ENCODE assay signal across 20 cellular contexts in the genomic region with DNA sequence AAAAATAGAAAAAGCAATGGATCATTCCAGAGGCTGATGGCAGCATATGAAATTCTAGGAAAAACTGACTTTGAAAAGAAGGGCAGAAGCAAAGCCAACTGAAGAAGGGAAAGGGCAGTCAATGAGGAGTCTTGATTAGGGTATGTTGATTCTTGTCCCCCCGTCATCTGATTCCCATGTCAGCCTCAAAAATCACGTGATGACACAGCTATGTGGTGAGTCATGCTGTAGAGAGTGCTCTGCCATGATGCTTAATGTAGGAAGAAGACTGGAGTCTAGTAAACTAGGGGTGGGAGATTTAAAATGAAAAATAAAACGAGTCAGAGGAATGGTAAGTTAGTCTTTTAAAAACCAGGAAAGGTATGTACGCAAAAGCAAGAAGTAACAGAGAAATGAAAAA. TPM values are rescaled to one million over a fixed set of nuclear protein-coding genes. Genes with fewer than 3 reads are reported as not detected.
"Had no signal": no experiment of that assay in that cellular context is flagged by ENCODE, and none has a peak within 500 bp of the region (broad histone marks: within the 10 kb centered on the region; RNA-seq: fewer than 3 reads in every experiment).

No MANE protein-coding gene starts in this region.

- H3K4me3 ChIP-seq: cardiac muscle cell, left ventricle myocardium inferior, skin epidermis, tibial artery, vagina had no signal

- H3K27ac Mint-ChIP-seq: activated CD4-positive, alpha-beta T cell treated with anti-CD3 and anti-CD28 coated beads, Interleukin-2, amount 10 ng/mL, durations not matched to agents 7 days and 5 days; activated naive CD4-positive, alpha-beta T cell treated with anti-CD3 and anti-CD28 coated beads, Interleukin-2, amount 50 U/mL, for 72 hours; activated T-cell treated with anti-CD3 and anti-CD28 coated beads, Interleukin-2, amount 50 U/mL, for 72 hours; naive thymus-derived CD8-positive, alpha-beta T cell had no signal

- H3K4me1 Mint-ChIP-seq: activated CD4-positive, alpha-beta T cell treated with anti-CD3 and anti-CD28 coated beads, Interleukin-2, amount 10 ng/mL, durations not matched to agents 7 days and 5 days had no signal

- H3K4me3 Mint-ChIP-seq: activated CD4-positive, alpha-beta T cell treated with anti-CD3 and anti-CD28 coated beads, Interleukin-2, amount 10 ng/mL, durations not matched to agents 7 days and 5 days; activated T-cell treated with anti-CD3 and anti-CD28 coated beads, Interleukin-2, amount 50 U/mL, for 72 hours; naive thymus-derived CD8-positive, alpha-beta T cell had no signal

- H3K27me3 ChIP-seq: vagina had no signal

- H3K27ac ChIP-seq: cardiac muscle cell, left ventricle myocardium inferior, skin epidermis, tibial artery, vagina had no signal

- DNase-seq: activated CD4-positive, alpha-beta T cell treated with anti-CD3 and anti-CD28 coated beads, Interleukin-2, amount 10 ng/mL, durations not matched to agents 7 days and 5 days; activated CD4-positive, CD25-positive, alpha-beta regulatory T cell; activated CD8-positive, alpha-beta memory T cell treated with anti-CD3 and anti-CD28 coated beads, Interleukin-2, amount 50 U/mL, for 48 hours; activated gamma-delta T cell; activated T-cell treated with anti-CD3 and anti-CD28 coated beads, Interleukin-2, amount 50 U/mL, for 72 hours; hippocampal formation; left ventricle myocardium inferior; naive thymus-derived CD8-positive, alpha-beta T cell; posterior cingulate gyrus; stimulated activated CD4-positive, alpha-beta T cell treated with anti-CD3 and anti-CD28 coated beads, Interleukin-15, amount 100 ng/mL, for 24 hours; stimulated activated CD4-positive, alpha-beta T cell treated with anti-CD3 and anti-CD28 coated beads, Interleukin-4, amount 100 ng/mL, for 1 hour; stimulated activated naive CD4-positive, alpha-beta T cell; tibial artery had no signal

- H3K36me3 Mint-ChIP-seq: naive thymus-derived CD8-positive, alpha-beta T cell had no signal

- H3K36me3 ChIP-seq: cardiac muscle cell, left ventricle myocardium inferior, tibial artery, vagina had no signal

- ATAC-seq: activated naive CD4-positive, alpha-beta T cell treated with anti-CD3 and anti-CD28 coated beads, Interleukin-2, amount 50 U/mL, for 72 hours; activated T-cell treated with anti-CD3 and anti-CD28 coated beads, Interleukin-2, amount 50 U/mL, for 72 hours; naive thymus-derived CD8-positive, alpha-beta T cell had no signal

- H3K9me3 Mint-ChIP-seq: activated CD4-positive, alpha-beta T cell treated with anti-CD3 and anti-CD28 coated beads, Interleukin-2, amount 10 ng/mL, durations not matched to agents 7 days and 5 days; activated naive CD4-positive, alpha-beta T cell treated with anti-CD3 and anti-CD28 coated beads, Interleukin-2, amount 50 U/mL, for 72 hours; activated T-cell treated with anti-CD3 and anti-CD28 coated beads, Interleukin-2, amount 50 U/mL, for 72 hours had no signal

- H3K9me3 ChIP-seq: left ventricle myocardium inferior, tibial artery, vagina had no signal

RNA-seq across cellular contexts. Expression of gene POU6F2, which starts 3.9 kb away (rescaled TPM):
- total RNA-seq: dermis microvascular lymphatic vessel endothelial cell; epithelial cell of proximal tubule; naive thymus-derived CD8-positive, alpha-beta T cell; subcutaneous adipose tissue; vagina had no signal
- polyA plus RNA-seq: naive thymus-derived CD8-positive, alpha-beta T cell had no signal
